1 cellular context compared by ENCODE assay signal in genomic region chr3:187763850-187764648, GRCh38.
TF ChIP-seq lines count a peak whose summit lies in the region.

No MANE protein-coding gene starts in this region.

TF ChIP-seq in H1, 55 proteins besides CTCF, POLR2A, EP300 and RAD21:
- TF ChIP-seq E2F6 (IDR thresholded peaks at IDR 0.05), result no peak
- TF ChIP-seq BCL11A (IDR thresholded peaks at IDR 0.05; ENCODE audit: low read depth in 2 of 2, low read length in 2 of 2), result no peak
- TF ChIP-seq ZNF274 (IDR thresholded peaks at IDR 0.05; ENCODE audit: borderline replicate concordance, extremely low read depth, low read length), result no peak
- TF ChIP-seq CEBPB (IDR thresholded peaks at IDR 0.05; ENCODE audit: low read depth, low read length), result no peak
- TF ChIP-seq BRCA1 (IDR thresholded peaks at IDR 0.05; ENCODE audit: low read depth, low read length), result no peak
- no peak for TF ChIP-seq SUZ12 (IDR thresholded peaks at IDR 0.05; ENCODE audit: low read length)
- TF ChIP-seq POLR2AphosphoS5 (IDR thresholded peaks at IDR 0.05; ENCODE audit: low read depth, low read length), result no peak
- no peak for TF ChIP-seq SIX5 (IDR thresholded peaks at IDR 0.05; ENCODE audit: low read depth, low read length)
- TF ChIP-seq CHD1 (IDR thresholded peaks at IDR 0.05; ENCODE audit: low read depth, low read length), result no peak
- no peak for TF ChIP-seq RNF2 (IDR thresholded peaks at IDR 0.05; ENCODE audit: borderline replicate concordance, low read depth, low read length, missing control alignments, poor library complexity, severe bottlenecking)
- no peak for TF ChIP-seq MAFK (IDR thresholded peaks at IDR 0.05; ENCODE audit: low read depth, low read length)
- TF ChIP-seq SAP30 (IDR thresholded peaks at IDR 0.05; ENCODE audit: insufficient read depth, insufficient replicate concordance, low read length), result no peak
- TF ChIP-seq FOSL1 (IDR thresholded peaks at IDR 0.05; ENCODE audit: insufficient read depth, low read depth, low read length), result no peak
- TF ChIP-seq EGR1 (IDR thresholded peaks at IDR 0.05; ENCODE audit: borderline replicate concordance, low read depth, low read length), result no peak
- TF ChIP-seq ASH2L (IDR thresholded peaks at IDR 0.05; ENCODE audit: low read length), result no peak
- no peak for TF ChIP-seq TAF7 (optimal IDR thresholded peaks at IDR 0.05; ENCODE audit: borderline replicate concordance, low read depth, low read length)
TF ChIP-seq in H1: peak in this region for 0.
